Comparison of ENCODE assay signal across 8 cellular contexts in genomic region chr5:132747064-132747692, GRCh38. TPM values are rescaled to one million over a fixed set of nuclear protein-coding genes. Genes with fewer than 3 reads are reported as not detected.
DNase-seq lines count a peak whose midpoint lies in the region; ATAC-seq, FAIRE-seq and TF ChIP-seq lines count a peak whose summit lies in the region.

A gene with protein sequence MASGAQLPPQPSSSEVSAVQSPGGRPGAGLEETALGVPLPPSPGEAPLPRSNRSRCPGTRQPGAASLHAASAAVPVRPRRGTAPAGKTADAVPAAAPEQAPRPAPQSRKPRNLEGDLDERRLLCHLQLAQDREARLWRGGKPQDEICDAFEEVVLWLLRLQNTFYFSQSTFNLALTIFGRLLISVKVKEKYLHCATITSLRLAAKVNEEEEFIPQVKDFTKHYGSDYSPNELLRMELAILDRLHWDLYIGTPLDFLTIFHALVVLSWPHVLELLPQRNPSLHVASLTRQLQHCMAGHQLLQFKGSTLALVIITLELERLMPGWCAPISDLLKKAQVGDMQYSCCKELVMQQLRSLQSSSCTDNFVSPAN (plus strand): TSS chr5:132747426. CDS start chr5:132747496, 70 bp downstream.

- H3K36me3 Mint-ChIP-seq in osteocyte (ENCODE audit: unreplicated experiment) = no peaks in the 10 kb centered on the region

- H3K36me3 ChIP-seq in esophagus squamous epithelium (no peaks in the 10 kb centered on the region), transverse colon (no peaks in the 10 kb centered on the region)

- in situ Hi-C loops in transverse colon (cut with MboI; ENCODE audit: low pct_ligation_motif_present in 1 of 4, low pct_unique_long_range_greater_than_20kb in 1 of 4, low sequenced_read_pairs in 3 of 4) = no loop called here

- H3K4me1 ChIP-seq in esophagus squamous epithelium (peaks cover 0 to 19% (median 9%) of the 10 kb centered on the region in 3 donors), transverse colon (peaks cover 0 to 15% (median 5%) of the 10 kb centered on the region in 4 donors)

- intact Hi-C loops in esophagus squamous epithelium (cut with DNase I) = no loop called here
- intact Hi-C loops in transverse colon (cut with DNase I; ENCODE audit: low total_unique reads) = no loop called here

- no peak for TF ChIP-seq EP300 in transverse colon (IDR thresholded peaks at IDR 0.05; ENCODE audit: low read depth)

- TF ChIP-seq POLR2A in GM18505 (IDR thresholded peaks at IDR 0.05; ENCODE audit: borderline replicate concordance, extremely low read depth, insufficient read depth, insufficient read length) = peak; percentile 62
- TF ChIP-seq POLR2A in esophagus squamous epithelium (IDR thresholded peaks at IDR 0.05) = no peak
- peak; percentile 54 for TF ChIP-seq POLR2A in transverse colon (IDR thresholded peaks at IDR 0.05)

- FAIRE-seq in HTR-8/SVneo (lab: Jason Lieb, UNC) = peak; percentile 74

- peaks cover 20% of the 10 kb centered on the region for H3K4me1 Mint-ChIP-seq in osteocyte (ENCODE audit: unreplicated experiment)

- H3K27me3 Mint-ChIP-seq in osteocyte (ENCODE audit: unreplicated experiment) = peaks cover 23% of the 10 kb centered on the region

- no peak for TF ChIP-seq CTCF in esophagus squamous epithelium (IDR thresholded peaks at IDR 0.05)
- peak; percentile 8 for TF ChIP-seq CTCF in osteocyte (IDR thresholded peaks at IDR 0.05)
- TF ChIP-seq CTCF in transverse colon (IDR thresholded peaks at IDR 0.05) = peak in 2 of 5 experiments; percentile 36 to 48

- no peak for ATAC-seq in GM18505 (IDR thresholded peaks at IDR 0.05; ENCODE audit: unreplicated experiment)
- ATAC-seq in HG02840 (IDR thresholded peaks at IDR 0.05; ENCODE audit: low FRiP score, unreplicated experiment) = no peak

- H3K9me3 ChIP-seq in esophagus squamous epithelium = no peaks in the 10 kb centered on the region
- H3K9me3 ChIP-seq in transverse colon = no peaks in the 10 kb centered on the region

- peak within 1 kb of the TSS; percentile 53 for H3K4me3 Mint-ChIP-seq in osteocyte (ENCODE audit: unreplicated experiment)

- H3K27me3 ChIP-seq in esophagus squamous epithelium (peaks cover 0 to 56% (median 0%) of the 10 kb centered on the region in 4 donors), transverse colon (peaks cover 55% of the 10 kb centered on the region)

- H3K27ac Mint-ChIP-seq in osteocyte (ENCODE audit: unreplicated experiment) = no peak within 1 kb of the TSS

- H3K4me3 ChIP-seq in esophagus squamous epithelium (peak within 1 kb of the TSS; percentile 33 to 69 (median 48)), transverse colon (peak within 1 kb of the TSS; percentile 36 to 56 (median 46))

- H3K9me3 Mint-ChIP-seq in osteocyte (ENCODE audit: unreplicated experiment) = no peaks in the 10 kb centered on the region

- 1% methylated on average over 12 of the region's 61 CpGs; no CpG with 5 or more reads in 1 of the 2 donors for WGBS in esophagus squamous epithelium, 2 donors
- 0% methylated on average over 38 of the region's 61 CpGs; no CpG with 5 or more reads in 1 of the 2 donors for WGBS in transverse colon (ENCODE audit: low coverage in 1 of 2), 2 donors

- H3K27ac ChIP-seq in esophagus squamous epithelium (peak within 1 kb of the TSS in 2 of 4 donors; percentile 1 to 26), transverse colon (peak within 1 kb of the TSS; percentile 59 to 81 (median 70))

- DNase-seq in HTR-8/SVneo (ENCODE audit: insufficient read length, low spot score) = peak; percentile 23
- DNase-seq in activated T-cell treated with anti-CD3 and anti-CD28 coated beads for 1 hour (ENCODE audit: low read depth) = peak; percentile 53
- no peak for DNase-seq in esophagus squamous epithelium (lab: John Stamatoyannopoulos, UW)
- DNase-seq in osteocyte (ENCODE audit: extremely low spot score, unreplicated experiment) = no peak
- peak; percentile 81 for DNase-seq in transverse colon
- DNase-seq in epidermal melanocyte (ENCODE audit: insufficient read length, low spot score) = no peak

RNA-seq across cellular contexts. Expression of the gene that starts here (rescaled TPM):
- total RNA-seq in esophagus squamous epithelium = under 1 TPM in 2 of 4 donors, not detected in 2; 0.19 to 0.29 TPM
- not detected in 2 replicates for total RNA-seq in osteocyte
- total RNA-seq in transverse colon = 10 to 100 TPM in 1 of 4 donors, 1 to 10 TPM in 3; 3.0 to 13.0 (median 7.1) TPM

Comparison
In these comparisons a context has a peak if more than half of its experiments do, and no peak if none do; other contexts are left out.
1. POLR2A ChIP-seq: peak in GM18505 (single experiment) and transverse colon (single experiment); none in esophagus squamous epithelium (0 of 4).
2. DNase-seq: peak in HTR-8/SVneo (single experiment), activated T-cell treated with anti-CD3 and anti-CD28 coated beads for 1 hour (single experiment) and transverse colon (single experiment); none in esophagus squamous epithelium (single experiment), osteocyte (single experiment) and epidermal melanocyte (single experiment).